Comparison of ENCODE assay signal across 8 cellular contexts in the genomic region with DNA sequence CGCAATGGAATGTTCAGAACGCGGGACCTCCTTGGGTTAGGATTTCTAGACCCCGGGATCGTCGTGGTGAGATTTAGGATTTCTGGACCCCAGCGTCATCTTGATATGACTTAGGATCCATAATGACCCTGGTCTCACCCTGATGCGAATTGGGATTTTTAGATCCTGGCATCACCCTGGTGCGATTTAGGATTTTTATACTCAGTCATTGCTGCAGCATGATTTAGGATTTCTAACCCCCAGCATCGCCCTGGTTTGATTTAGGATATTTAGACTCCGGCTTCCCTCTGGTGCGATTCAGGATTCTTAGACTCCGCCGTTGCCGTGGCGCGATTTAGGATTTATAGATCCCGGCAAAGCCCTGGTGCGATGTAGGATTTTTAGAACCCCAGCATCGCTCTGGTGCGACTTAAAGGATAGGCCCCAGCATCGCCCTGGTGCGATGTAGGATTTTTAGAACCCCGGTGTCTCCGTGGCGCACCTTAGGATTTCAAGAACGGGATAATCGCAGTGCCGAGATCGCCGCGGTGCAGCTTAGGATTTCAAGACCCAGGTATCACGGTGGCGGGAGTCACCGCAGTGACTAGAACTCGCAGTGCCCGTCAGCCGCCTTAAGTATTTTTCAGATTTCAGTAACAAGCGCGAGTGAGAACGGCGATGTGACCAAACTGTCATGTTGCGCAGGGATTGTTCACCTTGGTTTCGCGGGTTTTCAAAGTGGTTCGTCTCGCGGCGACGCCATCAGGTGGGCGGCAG. TPM values are rescaled to one million over a fixed set of nuclear protein-coding genes. Genes with fewer than 3 reads are reported as not detected.
DNase-seq lines count a peak whose midpoint lies in the region; ATAC-seq, FAIRE-seq and TF ChIP-seq lines count a peak whose summit lies in the region.
"Had no signal": no experiment of that assay in that cellular context is flagged by ENCODE, and none has a peak within 500 bp of the region (broad histone marks: within the 10 kb centered on the region; RNA-seq: fewer than 3 reads in every experiment).

No MANE protein-coding gene starts in this region.

- H3K27me3 ChIP-seq in GM06990 (replicated peaks; ENCODE audit: control insufficient read depth, insufficient read depth, low read length) (no peaks in the 10 kb centered on the region), SJSA1 (replicated peaks) (no peaks in the 10 kb centered on the region), gastrocnemius medialis (peaks cover 23 to 57% (median 28%) of the 10 kb centered on the region in 3 donors), small intestine (ENCODE audit: control insufficient read depth in 2 of 2, insufficient read depth in 2 of 2, low read length in 2 of 2) (no peaks in the 10 kb centered on the region)
- peaks cover 6% of the 10 kb centered on the region for H3K27me3 ChIP-seq in effector memory CD4-positive, alpha-beta T cell (replicated peaks; ENCODE audit: control insufficient read depth, insufficient read depth, low read length, poor library complexity, severe bottlenecking)

- no peak for FAIRE-seq in small intestine (lab: Jason Lieb, UNC)

- no peak overlapping the region for H3K27ac ChIP-seq in SJSA1
- H3K27ac ChIP-seq in gastrocnemius medialis: no peak overlapping the region
- H3K27ac ChIP-seq in small intestine (ENCODE audit: low read depth in 1 of 2, low read length in 1 of 2): no peak overlapping the region
- H3K27ac ChIP-seq in effector memory CD4-positive, alpha-beta T cell (ENCODE audit: insufficient read depth, low read length, poor library complexity, severe bottlenecking): no peak overlapping the region

- no peak for ATAC-seq in gastrocnemius medialis
- ATAC-seq in HG03442 (IDR thresholded peaks at IDR 0.05; ENCODE audit: unreplicated experiment): no peak

- H3K36me3 ChIP-seq in GM06990 (ENCODE audit: control insufficient read depth, insufficient read depth, low read length) (no peaks in the 10 kb centered on the region), SJSA1 (no peaks in the 10 kb centered on the region), gastrocnemius medialis (no peaks in the 10 kb centered on the region), small intestine (ENCODE audit: control insufficient read depth in 2 of 2, insufficient read depth in 2 of 2, low read length in 2 of 2) (no peaks in the 10 kb centered on the region)
- no peaks in the 10 kb centered on the region for H3K36me3 ChIP-seq in effector memory CD4-positive, alpha-beta T cell (ENCODE audit: control insufficient read depth, insufficient read depth, low read length)

- peak overlapping the region; percentile 25; the same call in 1 of the 2 replicates for H3K4me3 ChIP-seq in GM06990 (replicated peaks; ENCODE audit: low read depth, low read length)
- H3K4me3 ChIP-seq in SJSA1: peak overlapping the region; percentile 58
- peak overlapping the region; percentile 10 for H3K4me3 ChIP-seq in fibroblast of mammary gland (ENCODE audit: control insufficient read depth, low read depth, low read length)
- H3K4me3 ChIP-seq in gastrocnemius medialis: peak overlapping the region; percentile 28 to 58 (median 37)
- peak overlapping the region in 1 of 2 donors; percentile 39 for H3K4me3 ChIP-seq in small intestine (ENCODE audit: low read depth in 1 of 2, low read length in 2 of 2)
- no peak overlapping the region for H3K4me3 ChIP-seq in effector memory CD4-positive, alpha-beta T cell (ENCODE audit: insufficient read depth, low read depth, low read length, poor library complexity, severe bottlenecking)

- no peak for TF ChIP-seq POLR2A in gastrocnemius medialis (IDR thresholded peaks at IDR 0.05)

- TF ChIP-seq CTCF in GM06990 (IDR thresholded peaks at IDR 0.05; ENCODE audit: insufficient read depth, low read length, poor library complexity, severe bottlenecking) (no peak), fibroblast of mammary gland (conservative IDR thresholded peaks at IDR 0.05; ENCODE audit: control insufficient read depth, insufficient read depth, low read depth, low read length) (no peak), gastrocnemius medialis (IDR thresholded peaks at IDR 0.05 in 4 of 5, conservative IDR thresholded peaks at IDR 0.05 in 1 of 5) (no peak)

- H3K4me1 ChIP-seq in SJSA1 (replicated peaks) (peaks cover 31% of the 10 kb centered on the region), gastrocnemius medialis (peaks cover 2 to 8% of the 10 kb centered on the region in 2 donors), small intestine (ENCODE audit: control insufficient read depth in 2 of 2, insufficient read depth in 1 of 2, low read depth in 1 of 2, low read length in 1 of 2) (no peaks in the 10 kb centered on the region)
- H3K4me1 ChIP-seq in effector memory CD4-positive, alpha-beta T cell (ENCODE audit: control insufficient read depth, insufficient read depth, low read length, poor library complexity, severe bottlenecking): peaks cover 9% of the 10 kb centered on the region

- 58 to 81% (median 76%) methylated on average over 51 of the region's 51 CpGs for WGBS in small intestine, 3 donors

- intact Hi-C loops in gastrocnemius medialis (cut with DNase I; ENCODE audit: low total_unique reads): no loop called here

- in situ Hi-C loops in gastrocnemius medialis (cut with MboI; ENCODE audit: low sequenced_read_pairs in 4 of 4): no loop called here

- H3K9me3 ChIP-seq in SJSA1 (replicated peaks): peaks cover 7% of the 10 kb centered on the region; the same call in 1 of the 2 replicates
- no peaks in the 10 kb centered on the region for H3K9me3 ChIP-seq in gastrocnemius medialis
- no peaks in the 10 kb centered on the region for H3K9me3 ChIP-seq in small intestine (ENCODE audit: control insufficient read depth, low read depth)
- no peaks in the 10 kb centered on the region for H3K9me3 ChIP-seq in effector memory CD4-positive, alpha-beta T cell (ENCODE audit: control insufficient read depth, low read length)

- DNase-seq in GM06990 (ENCODE audit: extremely low read depth, insufficient read length) (no peak), SJSA1 (ENCODE audit: low read depth in 1 of 2, low spot score in 2 of 2) (peak in 1 of 2 experiments; percentile 34), fibroblast of mammary gland (ENCODE audit: low read depth) (no peak), gastrocnemius medialis (no peak), small intestine (no peak)
- no peak for DNase-seq in effector memory CD4-positive, alpha-beta T cell
- DNase-seq: NCI-H1694 treated with DMSO at 0.1 percent for 48 hours had no signal

RNA-seq across cellular contexts. Expression of gene MEST, which starts 0.8 kb away (rescaled TPM):
- 149 and 223 TPM in 2 replicates for total RNA-seq in SJSA1 (2014; rRNA removed; shearing (Covaris generic))
- 1 to 10 TPM; 1.4 to 2.3 (median 1.7) TPM for total RNA-seq in gastrocnemius medialis
- 10 to 100 TPM; 15.9 to 25.7 (median 16.5) TPM for polyA plus RNA-seq in small intestine

RNA-seq across cellular contexts. Expression of gene CEP41, which starts 51.9 kb away (rescaled TPM):
- 20.4 and 21.6 TPM in 2 replicates for total RNA-seq in SJSA1 (2014; rRNA removed; shearing (Covaris generic))
- total RNA-seq in gastrocnemius medialis: 1 to 10 TPM; 1.8 to 6.2 (median 1.9) TPM
- polyA plus RNA-seq in small intestine: 1 to 10 TPM in 2 of 3 donors, not detected in 1; 3.0 to 6.2 TPM

Comparison
In these comparisons a context has a peak if more than half of its experiments do, and no peak if none do; other contexts are left out.
1. RNA of gene MEST, which starts 0.8 kb away (total RNA-seq): 149 to 223 TPM in SJSA1; 1.4 to 2.3 TPM in gastrocnemius medialis; every median in the first group is over 10 times any median in the second.